Comparison of ENCODE assay signal across 17 cellular contexts in genomic region chr1:93029317-93029716, GRCh38. TPM values are rescaled to one million over a fixed set of nuclear protein-coding genes. Genes with fewer than 3 reads are reported as not detected.
DNase-seq lines count a peak whose midpoint lies in the region; ATAC-seq and TF ChIP-seq lines count a peak whose summit lies in the region.
"Had no signal": no experiment of that assay in that cellular context is flagged by ENCODE, and none has a peak within 500 bp of the region (broad histone marks: within the 10 kb centered on the region; RNA-seq: fewer than 3 reads in every experiment).

No MANE protein-coding gene starts in this region.

- no peak overlapping the region for H3K27ac ChIP-seq in CD8-positive, alpha-beta memory T cell (ENCODE audit: low read depth, low read length)
- H3K27ac ChIP-seq: coronary artery, esophagus squamous epithelium, SK-N-MC had no signal

- peak overlapping the region; percentile 4 to 95 (median 62) for H3K27ac Mint-ChIP-seq in CD8-positive, alpha-beta memory T cell
- no peak overlapping the region for H3K27ac Mint-ChIP-seq in central memory CD8-positive, alpha-beta T cell (ENCODE audit: low read depth)

- H3K36me3 ChIP-seq in CD8-positive, alpha-beta memory T cell (ENCODE audit: insufficient read depth, low read length) = no peaks in the 10 kb centered on the region
- H3K36me3 ChIP-seq: esophagus squamous epithelium had no signal

- CTCF ChIA-PET in CD8-positive, alpha-beta memory T cell (lab: Charles Lee) = interaction anchor here (0.9 kb wide), 1 partner anchor 33 kb away, joined by 6 read pairs; no protein-coding TSS in a partner anchor

- H3K4me3 Mint-ChIP-seq in CD8-positive, alpha-beta memory T cell = peak overlapping the region in 1 of 7 donors; percentile 15
- no peak overlapping the region for H3K4me3 Mint-ChIP-seq in central memory CD8-positive, alpha-beta T cell

- H3K4me1 ChIP-seq in CD8-positive, alpha-beta memory T cell (ENCODE audit: insufficient read depth, low read length) = peaks cover 24% of the 10 kb centered on the region
- H3K4me1 ChIP-seq: esophagus squamous epithelium had no signal

- no peaks in the 10 kb centered on the region for H3K36me3 Mint-ChIP-seq in CD8-positive, alpha-beta memory T cell
- H3K36me3 Mint-ChIP-seq in central memory CD8-positive, alpha-beta T cell (ENCODE audit: insufficient read depth) = no peaks in the 10 kb centered on the region

- peak in 2 of 5 donors; percentile 73 to 81 for DNase-seq in CD8-positive, alpha-beta memory T cell
- peak; percentile 19 for DNase-seq in HFF-Myc (ENCODE audit: extremely low read depth, low read depth)
- peak in 4 of 5 donors; percentile 15 to 46 (median 36) for DNase-seq in T-helper 1 cell
- DNase-seq in central memory CD8-positive, alpha-beta T cell (ENCODE audit: low spot score in 2 of 2) = peak in 1 of 2 donors; percentile 27
- no peak for DNase-seq in NOMO-1 treated with dmso at 0.1 percent for 144 hours (lab: John Stamatoyannopoulos, UW; ENCODE audit: unreplicated experiment)
- DNase-seq in NCI-H1694 treated with DMSO at 0.1 percent for 48 hours (lab: John Stamatoyannopoulos, UW) = no peak
- DNase-seq: activated CD4-positive, CD25-positive, alpha-beta regulatory T cell treated with anti-CD3 and anti-CD28 coated beads, Interleukin-2, amount 50 U/mL, for 72 hours; esophagus squamous epithelium; GF-D8; mucosa of descending colon; NCI-H2081 treated with DMSO at 0.1 percent for 48 hours; posterior cingulate gyrus; substantia nigra had no signal

- H3K27me3 Mint-ChIP-seq in CD8-positive, alpha-beta memory T cell = peaks cover 2 to 18% of the 10 kb centered on the region in 2 donors
- no peaks in the 10 kb centered on the region for H3K27me3 Mint-ChIP-seq in central memory CD8-positive, alpha-beta T cell

- no peaks in the 10 kb centered on the region for H3K9me3 Mint-ChIP-seq in CD8-positive, alpha-beta memory T cell
- no peaks in the 10 kb centered on the region for H3K9me3 Mint-ChIP-seq in central memory CD8-positive, alpha-beta T cell

- H3K27me3 ChIP-seq in CD8-positive, alpha-beta memory T cell (ENCODE audit: insufficient read depth, low read length, poor library complexity, severe bottlenecking) = no peaks in the 10 kb centered on the region

- POLR2A ChIA-PET in CD8-positive, alpha-beta memory T cell (lab: Charles Lee) = interaction anchor here (1.0 to 1.2 kb wide), 2 partner anchors 28 to 49 kb away, joined by 4 to 5 read pairs; no protein-coding TSS in a partner anchor

- peak; percentile 91 for ATAC-seq in central memory CD8-positive, alpha-beta T cell (replicated peaks; ENCODE audit: extremely low read depth, poor library complexity, severe bottlenecking)
- ATAC-seq in GM19397 (IDR thresholded peaks at IDR 0.05; ENCODE audit: unreplicated experiment) = no peak
- no peak for ATAC-seq in HG03196 (IDR thresholded peaks at IDR 0.05; ENCODE audit: unreplicated experiment)
- ATAC-seq: mucosa of descending colon had no signal

- H3K4me3 ChIP-seq in CD8-positive, alpha-beta memory T cell (ENCODE audit: low read length) = no peak overlapping the region
- H3K4me3 ChIP-seq in HFF-Myc (replicated peaks; ENCODE audit: low read depth, low read length) = no peak overlapping the region
- H3K4me3 ChIP-seq: coronary artery, esophagus squamous epithelium, mucosa of descending colon, SK-N-MC had no signal

- peaks cover 10 to 14% (median 10%) of the 10 kb centered on the region in 3 donors for H3K4me1 Mint-ChIP-seq in CD8-positive, alpha-beta memory T cell
- peaks cover 7% of the 10 kb centered on the region for H3K4me1 Mint-ChIP-seq in central memory CD8-positive, alpha-beta T cell

- H3K9me3 ChIP-seq in CD8-positive, alpha-beta memory T cell (ENCODE audit: low read length) = no peaks in the 10 kb centered on the region
- H3K9me3 ChIP-seq: esophagus squamous epithelium, mucosa of descending colon had no signal

- no peak for TF ChIP-seq CTCF in HFF-Myc (IDR thresholded peaks at IDR 0.05; ENCODE audit: low read depth, low read length, missing control alignments)

RNA-seq across cellular contexts. Expression of gene MTF2, which starts 49.8 kb away (rescaled TPM):
- 10 to 100 TPM; 42.1 to 43.4 TPM for total RNA-seq in CD8-positive, alpha-beta memory T cell
- 66.7 TPM for polyA plus RNA-seq in CD8-positive, alpha-beta memory T cell

Comparison
In these comparisons a context has a peak if more than half of its experiments do, and no peak if none do; other contexts are left out.
1. DNase-seq: peak in HFF-Myc (single experiment) and T-helper 1 cell (4 of 5); none in NOMO-1 treated with dmso at 0.1 percent for 144 hours (single experiment) and NCI-H1694 treated with DMSO at 0.1 percent for 48 hours (single experiment).